In genomic region chr22:26457661-26458272, GRCh38 we compare ENCODE assay signal across 24 cellular contexts. TPM values are rescaled to one million over a fixed set of nuclear protein-coding genes. Genes with fewer than 3 reads are reported as not detected.
"Had no signal": no experiment of that assay in that cellular context is flagged by ENCODE, and none has a peak within 500 bp of the region (broad histone marks: within the 10 kb centered on the region; RNA-seq: fewer than 3 reads in every experiment).

No MANE protein-coding gene starts in this region.

- H3K4me3 ChIP-seq: SJSA1, SK-N-MC had no signal

- FAIRE-seq: HTR-8/SVneo, RCC 7860 had no signal

- H3K27ac ChIP-seq: HL-60, SJSA1, SK-N-MC had no signal

- DNase-seq: KBM-7, MV-4-11, NCI-H1048, NCI-H1105, NCI-H1417, NCI-H146, NCI-H1694 treated with DMSO at 0.1 percent for 48 hours, NCI-H2029, NCI-H2081 treated with DMSO at 0.1 percent for 48 hours, NCI-H2171, NCI-H226, NCI-H446, NCI-H510A, NCI-H524 treated with DMSO at 0.1 percent for 48 hours, NCI-H69, NCI-H774, Right ventricle myocardium superior, RPMI8226, SIG-M5 had no signal

- H3K9me3 ChIP-seq: SJSA1 had no signal

- H3K27me3 ChIP-seq: SJSA1 had no signal

- H3K4me1 ChIP-seq: SJSA1 had no signal

RNA-seq across cellular contexts. Expression of gene ASPHD2, which starts 28.7 kb away (rescaled TPM):
- total RNA-seq: Right ventricle myocardium superior had no signal
